In the genomic region with DNA sequence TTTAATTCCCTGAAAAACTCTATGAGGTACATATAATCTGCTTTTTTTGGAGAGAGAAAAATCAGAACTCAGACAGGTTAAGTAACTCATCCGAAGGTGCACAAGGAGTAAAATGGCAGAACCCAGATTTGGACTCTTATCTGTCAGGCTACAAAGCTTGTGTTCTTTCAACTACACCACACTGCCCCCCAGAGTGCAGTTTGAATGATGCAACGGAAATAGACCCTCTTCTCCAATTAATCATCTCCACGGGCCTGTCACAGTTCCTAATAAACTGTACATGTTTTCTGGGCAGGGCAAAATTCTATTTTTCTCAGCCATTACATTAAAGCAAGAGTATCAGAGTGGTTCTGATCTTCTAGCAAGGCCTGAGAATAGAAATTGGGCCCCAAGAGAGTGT, we compare ENCODE assay signal across 8 cellular contexts. TPM values are rescaled to one million over a fixed set of nuclear protein-coding genes. Genes with fewer than 3 reads are reported as not detected.
DNase-seq lines count a peak whose midpoint lies in the region; ATAC-seq and TF ChIP-seq lines count a peak whose summit lies in the region.

No MANE protein-coding gene starts in this region.

- no peak overlapping the region for H3K4me3 Mint-ChIP-seq in endothelial cell (ENCODE audit: unreplicated experiment)

- H3K27ac Mint-ChIP-seq in endothelial cell (ENCODE audit: unreplicated experiment), result no peak overlapping the region

- H3K4me1 Mint-ChIP-seq in endothelial cell (ENCODE audit: unreplicated experiment), result no peaks in the 10 kb centered on the region

- intact Hi-C loops in ascending aorta (cut with DNase I), result loop anchor here (10.0 kb wide), 1 partner anchor 282 kb away; no protein-coding TSS in a partner anchor

- no peaks in the 10 kb centered on the region for H3K36me3 Mint-ChIP-seq in endothelial cell (ENCODE audit: low read depth, unreplicated experiment)

- no peaks in the 10 kb centered on the region for H3K9me3 Mint-ChIP-seq in endothelial cell (ENCODE audit: unreplicated experiment)

- H3K4me3 ChIP-seq in ascending aorta, result no peak overlapping the region

- no peaks in the 10 kb centered on the region for H3K27me3 Mint-ChIP-seq in endothelial cell (ENCODE audit: unreplicated experiment)

- no peaks in the 10 kb centered on the region for H3K36me3 ChIP-seq in ascending aorta

- TF ChIP-seq CTCF in endothelial cell (IDR thresholded peaks at IDR 0.05; ENCODE audit: unreplicated experiment) (no peak), ascending aorta (IDR thresholded peaks at IDR 0.05) (no peak)

- ATAC-seq in GM18499 (IDR thresholded peaks at IDR 0.05; ENCODE audit: insufficient read depth, unreplicated experiment) (peak; percentile 49), HG03354 (IDR thresholded peaks at IDR 0.05; ENCODE audit: poor library complexity, severe bottlenecking, unreplicated experiment) (peak; percentile 88)

- peak; percentile 19 for DNase-seq in Ammon's horn (ENCODE audit: low spot score)
- peak; percentile 86 for DNase-seq in NCI-H69 (lab: John Stamatoyannopoulos, UW)
- DNase-seq in endothelial cell (ENCODE audit: low spot score), result peak; percentile 36
- no peak for DNase-seq in ascending aorta (ENCODE audit: low spot score in 2 of 2)
- DNase-seq in HCEC 1CT, result no peak
- no peak for DNase-seq in dermis blood vessel endothelial cell

- H3K9me3 ChIP-seq in ascending aorta, result no peaks in the 10 kb centered on the region

- no peak overlapping the region for H3K27ac ChIP-seq in ascending aorta

- H3K27me3 ChIP-seq in ascending aorta, result no peaks in the 10 kb centered on the region

- no peaks in the 10 kb centered on the region for H3K4me1 ChIP-seq in ascending aorta

RNA-seq across cellular contexts. Expression of gene DCX, which starts 35.3 kb away (rescaled TPM):
- total RNA-seq in endothelial cell (ENCODE audit: unreplicated experiment), result 0.26 TPM
- not detected for total RNA-seq in ascending aorta
- not detected in 2 replicates for total RNA-seq in dermis blood vessel endothelial cell

Comparison
In these comparisons a context has a peak if more than half of its experiments do, and no peak if none do; other contexts are left out.
1. DNase-seq: peak in Ammon's horn (single experiment), NCI-H69 (single experiment) and endothelial cell (single experiment); none in ascending aorta (0 of 2), HCEC 1CT (single experiment) and dermis blood vessel endothelial cell (single experiment).